In genomic region chr3:159852821-159853505, GRCh38 we compare ENCODE assay signal across 8 cellular contexts. TPM values are rescaled to one million over a fixed set of nuclear protein-coding genes. Genes with fewer than 3 reads are reported as not detected.
DNase-seq lines count a peak whose midpoint lies in the region; ATAC-seq, FAIRE-seq and TF ChIP-seq lines count a peak whose summit lies in the region.

No MANE protein-coding gene starts in this region.

- no peak overlapping the region for H3K4me3 Mint-ChIP-seq in natural killer cell

- no peak for DNase-seq in Panc1 (ENCODE audit: low read depth, low spot score)
- peak; percentile 67 for DNase-seq in fibroblast of villous mesenchyme (ENCODE audit: low read depth)
- peak in 5 of 6 donors; percentile 2 to 54 (median 18) for DNase-seq in pancreas
- DNase-seq in natural killer cell, result no peak
- no peak for DNase-seq in T-helper 9 cell
- DNase-seq in DMS153 (lab: John Stamatoyannopoulos, UW), result no peak
- no peak for DNase-seq in RPMI8226

- peak overlapping the region; percentile 74 for H3K27ac ChIP-seq in Panc1 (ENCODE audit: low read length)
- peak overlapping the region in 2 of 4 donors; percentile 3 to 36 for H3K27ac ChIP-seq in pancreas

- H3K9me3 ChIP-seq in Panc1 (ENCODE audit: control insufficient read depth, insufficient read depth, low read depth, low read length), result no peaks in the 10 kb centered on the region
- no peaks in the 10 kb centered on the region for H3K9me3 ChIP-seq in pancreas

- TF ChIP-seq CTCF in Panc1 (IDR thresholded peaks at IDR 0.05) (no peak), fibroblast of villous mesenchyme (IDR thresholded peaks at IDR 0.05; ENCODE audit: insufficient read depth, low read depth, low read length) (no peak), pancreas (IDR thresholded peaks at IDR 0.05) (no peak), natural killer cell (IDR thresholded peaks at IDR 0.05) (no peak)

- BruUV-seq in Panc1 (replicated peaks; lab: Mats Ljungman, UMichigan), result no TSS peak

- ATAC-seq in GM18870 (IDR thresholded peaks at IDR 0.05; ENCODE audit: unreplicated experiment), result peak; percentile 39
- ATAC-seq in Panc1, result peak; percentile 69
- peak; percentile 28 to 57 (median 50) for ATAC-seq in pancreas
- ATAC-seq in natural killer cell, result no peak

- peaks cover 8 to 13% of the 10 kb centered on the region in 2 donors for H3K4me1 Mint-ChIP-seq in natural killer cell

- no peaks in the 10 kb centered on the region for H3K36me3 Mint-ChIP-seq in natural killer cell

- intact Hi-C loops in Panc1 (cut with micrococcal nuclease; ENCODE audit: unreplicated experiment) (no loop called here), pancreas (cut with DNase I) (no loop called here), natural killer cell (cut with micrococcal nuclease) (no loop called here)

- H3K9me3 Mint-ChIP-seq in natural killer cell, result no peaks in the 10 kb centered on the region

- FAIRE-seq in pancreas (lab: Jason Lieb, UNC), result no peak

- H3K36me3 ChIP-seq in Panc1 (ENCODE audit: control insufficient read depth, insufficient read depth, low read length), result no peaks in the 10 kb centered on the region
- no peaks in the 10 kb centered on the region for H3K36me3 ChIP-seq in pancreas

- H3K27ac Mint-ChIP-seq in natural killer cell, result no peak overlapping the region

- 30 to 34% methylated on average over 11 of the region's 11 CpGs for WGBS in pancreas, 2 donors

- POLR2A ChIA-PET in Panc1 (lab: Charles Lee), result interaction anchor here (0.6 kb wide), 1 partner anchor 14 kb away, joined by 6 read pairs; no protein-coding TSS in a partner anchor

- H3K27me3 Mint-ChIP-seq in natural killer cell (ENCODE audit: low read depth in 2 of 2), result peaks cover 6 to 8% of the 10 kb centered on the region in 2 donors

- H3K4me1 ChIP-seq in Panc1 (ENCODE audit: control insufficient read depth, insufficient read depth, low read length) (peaks cover 39% of the 10 kb centered on the region), pancreas (no peaks in the 10 kb centered on the region)

- H3K27me3 ChIP-seq in Panc1 (ENCODE audit: control insufficient read depth, insufficient read depth, low read length) (no peaks in the 10 kb centered on the region), pancreas (no peaks in the 10 kb centered on the region)

- CTCF ChIA-PET in Panc1 (lab: Charles Lee), result interaction anchor here (1.9 kb wide), 1 partner anchor 32 kb away, joined by 5 read pairs; no protein-coding TSS in a partner anchor

- H3K4me3 ChIP-seq in Panc1 (ENCODE audit: low read depth in 2 of 2, low read length in 2 of 2), result peak overlapping the region; percentile 12 to 40
- peak overlapping the region; percentile 33 for H3K4me3 ChIP-seq in fibroblast of villous mesenchyme (ENCODE audit: low read depth, low read length)
- no peak overlapping the region for H3K4me3 ChIP-seq in pancreas

- in situ Hi-C loops in Panc1 (cut with HindIII; ENCODE audit: low pct_unique_long_range_greater_than_20kb, low sequenced_read_pairs), result no loop called here

RNA-seq across cellular contexts. Expression of gene SCHIP1, which starts 13.3 kb away (rescaled TPM):
- 1.2 TPM for total RNA-seq in Panc1 (2021; ENCODE audit: unreplicated experiment)
- 0.94 TPM for polyA plus RNA-seq in Panc1 (2012; ENCODE audit: insufficient read length)
- 2.3 and 4.7 TPM in 2 replicates for total RNA-seq in fibroblast of villous mesenchyme
- under 1 TPM; 0.12 to 0.64 (median 0.50) TPM for total RNA-seq in pancreas
- 1 to 10 TPM in 1 of 2 donors, under 1 TPM in 1; 0.80 to 4.3 TPM for polyA plus RNA-seq in pancreas
- total RNA-seq in natural killer cell, result not detected

Comparison
In these comparisons a context has a peak if more than half of its experiments do, and no peak if none do; other contexts are left out.
1. ATAC-seq: peak in GM18870 (single experiment), Panc1 (single experiment) and pancreas (4 of 4); none in natural killer cell (0 of 3).
2. DNase-seq: peak in fibroblast of villous mesenchyme (single experiment) and pancreas (5 of 6); none in Panc1 (single experiment), natural killer cell (single experiment), T-helper 9 cell (single experiment), DMS153 (single experiment) and RPMI8226 (single experiment).
3. H3K4me3 ChIP-seq: peak in Panc1 (2 of 2) and fibroblast of villous mesenchyme (single experiment); none in pancreas (0 of 4).